In genomic region chr10:119165171-119166110, GRCh38 we compare ENCODE assay signal across 1 cellular context.
TF ChIP-seq lines count a peak whose summit lies in the region.

Gene SFXN4, minus strand, starts transcription at chr10:119165714. Its CDS starts 67 bp downstream, at chr10:119165647.

TF ChIP-seq in GM12878, 131 proteins besides CTCF, POLR2A, EP300 and RAD21 (continued from another document):
- TF ChIP-seq ZBTB11 (CRISPR knock-in tag; IDR thresholded peaks at IDR 0.05) = no peak
- no peak for TF ChIP-seq RFX5 (IDR thresholded peaks at IDR 0.05; ENCODE audit: low read depth, low read length)
- TF ChIP-seq E4F1 (IDR thresholded peaks at IDR 0.05; ENCODE audit: borderline replicate concordance, partially characterized antibody) = no peak
- TF ChIP-seq MLLT1 (IDR thresholded peaks at IDR 0.05) = peak; percentile 55; the same call in 1 of the 2 replicates
- TF ChIP-seq BCL3 (IDR thresholded peaks at IDR 0.05; ENCODE audit: borderline replicate concordance, insufficient read depth, low read depth, low read length, poor library complexity, severe bottlenecking) = no peak
- TF ChIP-seq MEF2A (IDR thresholded peaks at IDR 0.05; ENCODE audit: insufficient read depth, low read depth, low read length) = no peak
- TF ChIP-seq CBFB (IDR thresholded peaks at IDR 0.05; ENCODE audit: low read depth) = no peak
- TF ChIP-seq TCF12 (IDR thresholded peaks at IDR 0.05; ENCODE audit: low read depth, low read length) = 0 out of 2 replicates have a peak, but pooled peaks have one; percentile 11
- 0 out of 2 replicates have a peak, but pooled peaks have one; percentile 19 for TF ChIP-seq ATF7 (IDR thresholded peaks at IDR 0.05; ENCODE audit: low read depth)
- TF ChIP-seq ESRRA (IDR thresholded peaks at IDR 0.05; ENCODE audit: low read length) = peak; percentile 97
